Comparison of ENCODE assay signal across 27 cellular contexts in the genomic region with DNA sequence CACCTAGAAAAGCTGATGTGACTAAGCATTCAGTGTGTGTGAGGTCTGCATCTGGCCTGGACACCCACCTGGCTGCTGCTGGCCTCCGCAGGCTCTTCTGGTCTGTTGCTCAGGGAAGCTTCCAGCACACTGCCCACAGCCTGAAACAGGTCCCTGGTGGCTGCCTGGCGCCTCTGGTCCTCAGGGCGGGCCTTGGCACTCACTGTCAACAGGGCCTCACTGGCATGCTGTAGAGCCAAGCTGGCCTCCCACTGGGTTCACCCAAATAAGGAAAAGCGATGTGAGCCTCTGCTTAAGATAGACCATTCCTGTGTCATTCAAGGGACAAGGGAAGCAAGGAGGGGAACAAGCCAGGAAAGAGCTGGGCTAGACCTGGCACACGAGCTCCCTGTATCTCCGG.
"Had no signal": no experiment of that assay in that cellular context is flagged by ENCODE, and none has a peak within 500 bp of the region (broad histone marks: within the 10 kb centered on the region; RNA-seq: fewer than 3 reads in every experiment).

No MANE protein-coding gene starts in this region.

- H3K27ac ChIP-seq: body of pancreas, colonic mucosa, epithelial cell of prostate, esophagus squamous epithelium had no signal

- H3K9me3 ChIP-seq: body of pancreas, colonic mucosa, esophagus squamous epithelium had no signal

- H3K36me3 ChIP-seq: colonic mucosa, esophagus squamous epithelium had no signal

- H3K27me3 ChIP-seq: body of pancreas, colonic mucosa, esophagus squamous epithelium had no signal

- DNase-seq: activated CD4-positive, alpha-beta memory T cell treated with anti-CD3 and anti-CD28 coated beads for 36 hours; activated CD4-positive, alpha-beta T cell treated with anti-CD3 and anti-CD28 coated beads for 36 hours; activated CD4-positive, alpha-beta T cell treated with anti-CD3 and anti-CD28 coated beads, Interleukin-2, amount 10 ng/mL, durations not matched to agents 24 days and 14 days; activated CD4-positive, CD25-positive, alpha-beta regulatory T cell; activated CD4-positive, CD25-positive, alpha-beta regulatory T cell treated with anti-CD3 and anti-CD28 coated beads, Interleukin-2, amount 50 U/mL, for 72 hours; activated CD8-positive, alpha-beta memory T cell treated with anti-CD3 and anti-CD28 coated beads, Interleukin-2, amount 10 ng/mL, durations not matched to agents 7 days and 5 days; activated CD8-positive, alpha-beta memory T cell treated with anti-CD3 and anti-CD28 coated beads, Interleukin-2, amount 50 U/mL, for 48 hours; activated CD8-positive, alpha-beta T cell treated with anti-CD3 and anti-CD28 coated beads, Interleukin-2, amount 10 ng/mL, durations not matched to agents 7 days and 5 days; activated gamma-delta T cell; activated naive CD4-positive, alpha-beta T cell; activated naive CD4-positive, alpha-beta T cell treated with anti-CD3 and anti-CD28 coated beads, Interleukin-2, amount 10 ng/mL, durations not matched to agents 7 days and 5 days; activated naive CD8-positive, alpha-beta T cell treated with anti-CD3 and anti-CD28 coated beads, Interleukin-2, amount 10 ng/mL, durations not matched to agents 7 days and 5 days; activated T-cell treated with anti-CD3 and anti-CD28 coated beads for 4 hours; activated T-cell treated with anti-CD3 and anti-CD28 coated beads, Interleukin-2, amount 50 U/mL, for 24 hours; activated T-cell treated with anti-CD3 and anti-CD28 coated beads, Interleukin-2, amount 50 U/mL, for 72 hours; amniotic stem cell; anterior cingulate cortex; body of pancreas; central memory CD4-positive, alpha-beta T cell; cerebellar nuclear complex; colonic mucosa; effector CD8-positive, alpha-beta T cell; esophagus squamous epithelium; foreskin melanocyte; T-helper 2 cell had no signal

- H3K4me1 ChIP-seq: body of pancreas, colonic mucosa, esophagus squamous epithelium had no signal

- H3K4me3 ChIP-seq: body of pancreas, colonic mucosa, esophagus squamous epithelium had no signal

- ATAC-seq: activated CD4-positive, alpha-beta T cell treated with anti-CD3 and anti-CD28 coated beads for 36 hours; activated CD8-positive, alpha-beta memory T cell treated with anti-CD3 and anti-CD28 coated beads, Interleukin-2, amount 10 ng/mL, durations not matched to agents 7 days and 5 days; activated CD8-positive, alpha-beta T cell treated with anti-CD3 and anti-CD28 coated beads, Interleukin-2, amount 10 ng/mL, durations not matched to agents 7 days and 5 days; activated naive CD4-positive, alpha-beta T cell treated with anti-CD3 and anti-CD28 coated beads, Interleukin-2, amount 50 U/mL, for 72 hours; activated T-cell treated with anti-CD3 and anti-CD28 coated beads, Interleukin-2, amount 50 U/mL, for 72 hours; body of pancreas had no signal
